ENCODE assay signal across 13 cellular contexts in the genomic region with DNA sequence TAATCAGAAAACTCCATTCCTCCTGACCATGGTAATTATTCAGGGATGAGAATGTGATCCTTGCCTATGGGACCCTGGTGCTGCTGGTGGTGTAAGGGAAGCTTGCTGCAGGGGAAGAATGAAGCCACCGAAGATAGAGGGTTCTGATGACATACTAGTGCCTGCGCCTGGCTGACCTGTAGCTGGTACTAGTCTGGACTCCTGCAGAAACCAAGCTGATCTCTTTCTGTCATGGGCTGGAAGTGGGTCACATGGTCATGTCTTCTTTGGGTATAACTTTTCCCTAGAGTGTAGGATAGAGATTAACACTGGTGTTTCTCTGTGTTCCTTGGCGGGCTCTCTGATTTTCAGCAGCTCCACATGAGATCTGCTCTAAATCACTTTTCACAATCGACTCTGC.
"Had no signal": no experiment of that assay in that cellular context is flagged by ENCODE, and none has a peak within 500 bp of the region (broad histone marks: within the 10 kb centered on the region; RNA-seq: fewer than 3 reads in every experiment).

No MANE protein-coding gene starts in this region.

- H2AFZ ChIP-seq: neural progenitor cell had no signal

- DNase-seq: activated CD4-positive, alpha-beta T cell treated with anti-CD3 and anti-CD28 coated beads, Interleukin-2, amount 50 U/mL, for 4 hours; activated CD4-positive, CD25-positive, alpha-beta regulatory T cell treated with anti-CD3 and anti-CD28 coated beads, Interleukin-2, amount 50 U/mL, for 72 hours; activated naive CD4-positive, alpha-beta T cell; activated naive CD8-positive, alpha-beta T cell treated with anti-CD3 and anti-CD28 coated beads, Interleukin-2, amount 10 ng/mL, durations not matched to agents 7 days and 5 days; activated T-cell treated with anti-CD3 and anti-CD28 coated beads for 4 hours; cerebellar nuclear complex; effector memory CD4-positive, alpha-beta T cell; foreskin keratinocyte; left colon; ovary; thyroid gland; uterus had no signal

- H3K4me1 ChIP-seq: foreskin keratinocyte had no signal

- H3K27me3 ChIP-seq: ovary, thyroid gland, uterus had no signal

- H3K9me3 ChIP-seq: ovary, thyroid gland, uterus had no signal

- H3K9ac ChIP-seq: neural progenitor cell had no signal

- H3K4me3 ChIP-seq: ovary, thyroid gland, uterus had no signal

- H3K27ac ChIP-seq: foreskin keratinocyte, neural progenitor cell, ovary, thyroid gland, uterus had no signal

- H3K36me3 ChIP-seq: neural progenitor cell, ovary, uterus had no signal
